Comparison of ENCODE assay signal across 12 cellular contexts in the genomic region with DNA sequence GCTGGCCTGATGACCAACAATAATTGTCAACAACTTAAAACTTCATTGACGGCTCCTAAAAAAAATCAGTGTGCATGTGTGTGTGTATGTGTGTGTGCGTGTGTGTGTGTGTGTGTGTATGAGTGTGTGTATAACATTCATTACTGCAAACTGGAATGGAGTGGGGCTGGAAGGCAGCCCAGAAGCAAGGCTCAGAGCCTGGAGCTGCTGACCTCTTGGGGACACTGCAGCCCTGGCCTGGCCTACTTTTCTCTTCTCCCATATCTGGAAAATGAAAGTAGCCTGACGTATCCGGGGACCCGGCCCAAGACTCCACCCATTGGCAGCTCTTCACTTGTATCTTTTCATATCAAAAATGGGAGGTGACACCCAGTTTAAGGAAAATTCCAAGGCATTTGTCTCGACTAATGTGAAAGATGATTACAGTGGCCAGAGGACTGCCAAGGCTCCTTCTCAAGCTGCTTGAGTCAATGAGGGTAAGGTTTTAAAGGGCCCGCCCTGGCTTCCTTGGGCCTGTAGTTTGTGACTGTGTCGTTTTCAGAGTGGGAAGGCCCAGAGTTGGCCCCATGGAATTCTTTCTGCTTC.
DNase-seq lines count a peak whose midpoint lies in the region; ATAC-seq and TF ChIP-seq lines count a peak whose summit lies in the region.
"Had no signal": no experiment of that assay in that cellular context is flagged by ENCODE, and none has a peak within 500 bp of the region (broad histone marks: within the 10 kb centered on the region; RNA-seq: fewer than 3 reads in every experiment).

No MANE protein-coding gene starts in this region.

- H3K79me2 ChIP-seq in parathyroid adenoma = no peaks in the 10 kb centered on the region

- H3K4me1 Mint-ChIP-seq in stimulated activated effector memory CD8-positive, alpha-beta T cell treated with anti-CD3 and anti-CD28 coated beads, Interleukin-12 subunit alpha, Interleukin-12 subunit beta, amount 100 ng/mL, for 72 hours = peaks cover 24% of the 10 kb centered on the region

- H3K4me3 ChIP-seq in WI38 (ENCODE audit: low read depth, low read length) (peak overlapping the region; percentile 42), parathyroid adenoma (ENCODE audit: low read depth, low read length) (peak overlapping the region; percentile 36)

- intact Hi-C loops in cardiac septum (cut with DNase I) = no loop called here

- H3K9me3 ChIP-seq in parathyroid adenoma (ENCODE audit: control insufficient read depth, low read length) = no peaks in the 10 kb centered on the region

- peaks cover 3% of the 10 kb centered on the region for H3K9me3 Mint-ChIP-seq in stimulated activated effector memory CD8-positive, alpha-beta T cell treated with anti-CD3 and anti-CD28 coated beads, Interleukin-12 subunit alpha, Interleukin-12 subunit beta, amount 100 ng/mL, for 72 hours

- peak; percentile 36 for DNase-seq in Ammon's horn (ENCODE audit: low spot score)
- peak; percentile 92 for DNase-seq in cardiac septum (ENCODE audit: low spot score)
- DNase-seq in NK-92 treated with Interleukin-12 subunit alpha and Interleukin-12 subunit beta, amount 100 ng/mL, for 24 hours (lab: John Stamatoyannopoulos, UW) = no peak
- DNase-seq in NCI-H1436 treated with DMSO at 0.1 percent for 48 hours (lab: John Stamatoyannopoulos, UW) = no peak
- no peak for DNase-seq in iPS-NIHi11 (ENCODE audit: low spot score)
- no peak for DNase-seq in stimulated activated effector memory CD8-positive, alpha-beta T cell treated with anti-CD3 and anti-CD28 coated beads, Interleukin-12 subunit alpha, Interleukin-12 subunit beta, amount 100 ng/mL, for 72 hours (ENCODE audit: low spot score in 2 of 2)
- DNase-seq: activated gamma-delta T cell; NCI-H2081 treated with DMSO at 0.1 percent for 48 hours; stimulated activated CD4-positive, alpha-beta T cell treated with anti-CD3 and anti-CD28 coated beads, Interleukin-4, amount 100 ng/mL, for 4 hours; T-helper 17 cell had no signal

- peak overlapping the region; percentile 47 for H3K4me2 ChIP-seq in parathyroid adenoma (ENCODE audit: low read length)

- ATAC-seq in stimulated activated effector memory CD8-positive, alpha-beta T cell treated with anti-CD3 and anti-CD28 coated beads, Interleukin-12 subunit alpha, Interleukin-12 subunit beta, amount 100 ng/mL, for 72 hours = no peak
- ATAC-seq: T-helper 17 cell had no signal

- no peaks in the 10 kb centered on the region for H3K36me3 ChIP-seq in parathyroid adenoma (ENCODE audit: control insufficient read depth, insufficient read depth, low read length)

- H3K27ac ChIP-seq in parathyroid adenoma = peak overlapping the region; percentile 97

- TF ChIP-seq CTCF in WI38 (IDR thresholded peaks at IDR 0.05; ENCODE audit: low read depth, low read length) (0 out of 2 replicates have a peak, but pooled peaks have one; percentile 6), parathyroid adenoma (IDR thresholded peaks at IDR 0.05) (peak; percentile 49)

- H3K27me3 ChIP-seq in parathyroid adenoma (ENCODE audit: control insufficient read depth, insufficient read depth, low read length) = no peaks in the 10 kb centered on the region

- H3K36me3 Mint-ChIP-seq in stimulated activated effector memory CD8-positive, alpha-beta T cell treated with anti-CD3 and anti-CD28 coated beads, Interleukin-12 subunit alpha, Interleukin-12 subunit beta, amount 100 ng/mL, for 72 hours = no peaks in the 10 kb centered on the region

- peak overlapping the region; percentile 75 for H2AFZ ChIP-seq in parathyroid adenoma

- H3K4me1 ChIP-seq in parathyroid adenoma = peaks cover 34% of the 10 kb centered on the region

- peak overlapping the region; percentile 65 for H3K9ac ChIP-seq in parathyroid adenoma

- H3K27ac Mint-ChIP-seq in stimulated activated effector memory CD8-positive, alpha-beta T cell treated with anti-CD3 and anti-CD28 coated beads, Interleukin-12 subunit alpha, Interleukin-12 subunit beta, amount 100 ng/mL, for 72 hours = no peak overlapping the region
- H3K27ac Mint-ChIP-seq: T-helper 17 cell had no signal

- H3K4me3 Mint-ChIP-seq in stimulated activated effector memory CD8-positive, alpha-beta T cell treated with anti-CD3 and anti-CD28 coated beads, Interleukin-12 subunit alpha, Interleukin-12 subunit beta, amount 100 ng/mL, for 72 hours = no peak overlapping the region
- H3K4me3 Mint-ChIP-seq: T-helper 17 cell had no signal

Comparison
In these comparisons a context has a peak if more than half of its experiments do, and no peak if none do; other contexts are left out.
1. DNase-seq: peak in Ammon's horn (single experiment) and cardiac septum (single experiment); none in NK-92 treated with Interleukin-12 subunit alpha and Interleukin-12 subunit beta, amount 100 ng/mL, for 24 hours (single experiment), NCI-H1436 treated with DMSO at 0.1 percent for 48 hours (single experiment), iPS-NIHi11 (single experiment) and stimulated activated effector memory CD8-positive, alpha-beta T cell treated with anti-CD3 and anti-CD28 coated beads, Interleukin-12 subunit alpha, Interleukin-12 subunit beta, amount 100 ng/mL, for 72 hours (0 of 2).